Comparison of ENCODE assay signal across 19 cellular contexts in genomic region chr22:25729595-25729994, GRCh38.
"Had no signal": no experiment of that assay in that cellular context is flagged by ENCODE, and none has a peak within 500 bp of the region (broad histone marks: within the 10 kb centered on the region; RNA-seq: fewer than 3 reads in every experiment).

No MANE protein-coding gene starts in this region.

- H3K4me3 Mint-ChIP-seq: natural killer cell; T-helper 2 cell treated with Interferon-gamma antibody and Interleukin-4, amounts not matched to agents 5 μg/mL and 100 μg/mL, for 36 hours; WTC11 had no signal

- ATAC-seq: esophagus mucosa, gastroesophageal sphincter, heart right ventricle, natural killer cell, WTC11 had no signal

- DNase-seq: activated CD4-positive, alpha-beta T cell treated with anti-CD3 and anti-CD28 coated beads for 48 hours; activated CD8-positive, alpha-beta memory T cell treated with anti-CD3 and anti-CD28 coated beads, Interleukin-2, amount 50 U/mL, for 4 hours; activated effector memory CD4-positive, alpha-beta T cell treated with anti-CD3 and anti-CD28 coated beads, Interleukin-2, amount 50 U/mL, for 16 hours; activated T-cell treated with anti-CD3 and anti-CD28 coated beads, Interleukin-2, amount 50 U/mL, for 48 hours; effector CD4-positive, alpha-beta T cell; heart right ventricle; kidney glomerular epithelial cell; mesenchymal stem cell; natural killer cell; pancreas; sigmoid colon; stimulated activated CD4-positive, alpha-beta T cell treated with anti-CD3 and anti-CD28 coated beads, Interleukin-4, amount 100 ng/mL, for 24 hours; stimulated activated naive CD4-positive, alpha-beta T cell; trophoblast cell had no signal

- H3K27ac ChIP-seq: gastroesophageal sphincter, heart right ventricle, sigmoid colon had no signal

- FAIRE-seq: pancreas, TTC549 had no signal

- H3K4me1 Mint-ChIP-seq: natural killer cell had no signal

- H3K9me3 Mint-ChIP-seq: natural killer cell, WTC11 had no signal

- H3K27ac Mint-ChIP-seq: natural killer cell; T-helper 2 cell treated with Interferon-gamma antibody and Interleukin-4, amounts not matched to agents 5 μg/mL and 100 μg/mL, for 36 hours; WTC11 had no signal

- H3K36me3 Mint-ChIP-seq: natural killer cell, WTC11 had no signal
